ENCODE assay signal across 16 cellular contexts in the genomic region with DNA sequence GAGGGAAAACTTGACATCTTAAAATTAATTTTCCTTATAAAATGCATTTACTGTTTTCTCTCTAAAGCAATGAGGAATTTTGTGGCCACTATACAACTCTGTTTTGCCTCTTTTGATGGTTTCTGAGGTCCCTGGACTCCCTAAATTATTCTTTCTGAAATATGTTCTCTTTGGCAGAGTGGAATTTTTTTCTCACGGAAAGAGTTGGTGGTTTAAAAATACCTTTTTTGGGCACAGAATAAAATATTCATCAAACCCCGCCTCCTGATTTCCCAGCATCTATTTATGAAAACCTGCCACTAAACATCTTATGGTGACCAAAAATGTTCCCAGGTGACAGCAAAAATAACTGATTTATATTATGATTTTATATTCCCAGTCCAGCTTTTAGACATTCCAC.
"Had no signal": no experiment of that assay in that cellular context is flagged by ENCODE, and none has a peak within 500 bp of the region (broad histone marks: within the 10 kb centered on the region; RNA-seq: fewer than 3 reads in every experiment).

No MANE protein-coding gene starts in this region.

- H3K27ac Mint-ChIP-seq: activated CD4-positive, alpha-beta T cell treated with anti-CD3 and anti-CD28 coated beads, Interleukin-2, amount 10 ng/mL, durations not matched to agents 7 days and 5 days; activated naive CD8-positive, alpha-beta T cell; endodermal cell; neural progenitor cell; stimulated activated naive B cell treated with anti-CD40 and anti-IgM and Interleukin-4, amounts not matched to agents 10 μg/mL and 1 μg/mL and 100 μg/mL, for 72 hours had no signal

- H3K27ac ChIP-seq: breast epithelium, neural progenitor cell, parathyroid adenoma, transverse colon, vagina had no signal

- H3K9ac ChIP-seq: neural progenitor cell, parathyroid adenoma had no signal

- H3K79me2 ChIP-seq: parathyroid adenoma had no signal

- H3K36me3 ChIP-seq: breast epithelium, neural progenitor cell, transverse colon, vagina had no signal

- H3K4me3 Mint-ChIP-seq: activated CD4-positive, alpha-beta T cell treated with anti-CD3 and anti-CD28 coated beads, Interleukin-2, amount 10 ng/mL, durations not matched to agents 7 days and 5 days; activated naive CD8-positive, alpha-beta T cell; endodermal cell; neural progenitor cell; stimulated activated naive B cell treated with anti-CD40 and anti-IgM and Interleukin-4, amounts not matched to agents 10 μg/mL and 1 μg/mL and 100 μg/mL, for 72 hours had no signal

- DNase-seq: activated CD4-positive, alpha-beta T cell treated with anti-CD3 and anti-CD28 coated beads, Interleukin-2, amount 10 ng/mL, durations not matched to agents 7 days and 5 days; activated CD8-positive, alpha-beta memory T cell treated with anti-CD3 and anti-CD28 coated beads, Interleukin-2, amount 50 U/mL, for 48 hours; activated gamma-delta T cell treated with Interleukin-2 at 50 U/mL for 16 hours; amygdala; cerebellar nuclear complex; endodermal cell; hypothalamus; stimulated activated CD4-positive, alpha-beta T cell treated with anti-CD3 and anti-CD28 coated beads, Interleukin-2, amount 100 ng/mL, for 48 hours; stimulated activated naive B cell treated with anti-CD40 and anti-IgM and Interleukin-4, amounts not matched to agents 10 μg/mL and 1 μg/mL and 100 μg/mL, for 72 hours; T-helper 9 cell; transverse colon had no signal

- H3K4me2 ChIP-seq: neural progenitor cell had no signal

- H2AFZ ChIP-seq: neural progenitor cell, parathyroid adenoma had no signal

- H3K4me1 Mint-ChIP-seq: activated CD4-positive, alpha-beta T cell treated with anti-CD3 and anti-CD28 coated beads, Interleukin-2, amount 10 ng/mL, durations not matched to agents 7 days and 5 days; neural progenitor cell; stimulated activated naive B cell treated with anti-CD40 and anti-IgM and Interleukin-4, amounts not matched to agents 10 μg/mL and 1 μg/mL and 100 μg/mL, for 72 hours had no signal

- H3K9me3 Mint-ChIP-seq: activated CD4-positive, alpha-beta T cell treated with anti-CD3 and anti-CD28 coated beads, Interleukin-2, amount 10 ng/mL, durations not matched to agents 7 days and 5 days; endodermal cell had no signal

- H3K4me1 ChIP-seq: breast epithelium, neural progenitor cell, parathyroid adenoma, transverse colon, vagina had no signal

- H3K27me3 ChIP-seq: breast epithelium, neural progenitor cell, transverse colon, vagina had no signal

- H3K36me3 Mint-ChIP-seq: activated naive CD8-positive, alpha-beta T cell; neural progenitor cell; stimulated activated naive B cell treated with anti-CD40 and anti-IgM and Interleukin-4, amounts not matched to agents 10 μg/mL and 1 μg/mL and 100 μg/mL, for 72 hours had no signal

- ATAC-seq: stimulated activated naive B cell treated with anti-CD40 and anti-IgM and Interleukin-4, amounts not matched to agents 10 μg/mL and 1 μg/mL and 100 μg/mL, for 72 hours had no signal

- H3K27me3 Mint-ChIP-seq: activated naive CD8-positive, alpha-beta T cell had no signal

- H3K9me3 ChIP-seq: breast epithelium, transverse colon, vagina had no signal

- H3K4me3 ChIP-seq: breast epithelium, neural progenitor cell, transverse colon, vagina had no signal
